Comparison of ENCODE assay signal across 10 cellular contexts in the genomic region with DNA sequence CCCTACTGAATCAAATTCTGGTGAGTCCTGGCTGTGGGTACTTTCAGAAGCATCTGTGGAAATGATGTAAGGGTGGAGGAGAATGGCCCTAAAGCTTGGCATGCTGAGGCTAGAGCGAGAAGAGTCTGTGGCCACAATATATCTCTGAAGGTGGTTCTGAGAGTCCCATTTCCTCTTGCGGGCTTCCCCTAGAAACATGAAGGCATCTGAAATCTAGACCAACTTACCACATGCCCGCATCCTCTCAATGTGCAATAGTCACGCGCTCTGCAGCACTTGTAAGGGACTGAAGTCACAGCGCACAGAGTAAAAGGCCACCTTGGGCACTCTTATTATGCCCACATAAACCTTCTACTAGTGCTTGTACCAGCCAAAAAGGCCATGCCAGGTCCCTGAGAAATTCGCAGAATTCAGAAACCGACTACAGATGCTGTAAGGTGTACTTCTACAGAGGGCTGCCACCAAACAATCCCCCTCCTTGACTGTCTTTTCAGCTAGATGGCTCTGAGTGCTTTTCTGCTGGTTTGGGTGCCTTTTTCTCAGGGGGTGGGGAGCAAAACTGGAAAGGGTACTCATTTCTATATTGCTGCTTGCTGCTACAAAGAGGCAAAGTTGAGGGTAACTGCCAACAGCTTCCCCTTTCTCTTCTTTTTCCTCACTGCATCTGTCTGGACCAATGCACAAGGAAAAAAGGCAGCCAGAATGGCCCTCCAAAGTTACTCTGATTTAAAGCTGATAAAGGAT.
DNase-seq lines count a peak whose midpoint lies in the region; ATAC-seq and TF ChIP-seq lines count a peak whose summit lies in the region.
"Had no signal": no experiment of that assay in that cellular context is flagged by ENCODE, and none has a peak within 500 bp of the region (broad histone marks: within the 10 kb centered on the region; RNA-seq: fewer than 3 reads in every experiment).

No MANE protein-coding gene starts in this region.

- no peak overlapping the region for H2BK15ac ChIP-seq in H9 (ENCODE audit: low read depth, low read length)

- H2BK120ac ChIP-seq in H9 (ENCODE audit: low read depth, low read length, poor library complexity, severe bottlenecking) = no peak overlapping the region

- peak; percentile 62 to 66 for ATAC-seq in CD4-positive, CD25-positive, alpha-beta regulatory T cell (ENCODE audit: low read depth in 2 of 2)
- ATAC-seq in GM18873 (IDR thresholded peaks at IDR 0.05; ENCODE audit: low FRiP score, unreplicated experiment) = peak; percentile 100
- peak; percentile 99 for ATAC-seq in HG02798 (IDR thresholded peaks at IDR 0.05; ENCODE audit: poor library complexity, unreplicated experiment)
- ATAC-seq: HepG2 had no signal

- peaks cover 0 to 8% (median 6%) of the 10 kb centered on the region in 4 donors for H3K4me1 Mint-ChIP-seq in CD4-positive, CD25-positive, alpha-beta regulatory T cell
- peaks cover 0 to 2% of the 10 kb centered on the region in 2 experiments; a peak in 1 of 4 replicates for H3K4me1 Mint-ChIP-seq in H9
- H3K4me1 Mint-ChIP-seq: nephron progenitor cell had no signal

- TF ChIP-seq CTCF in OCI-LY7 (conservative IDR thresholded peaks at IDR 0.05; ENCODE audit: low read length) (no peak), testis (IDR thresholded peaks at IDR 0.05) (no peak), H9 (conservative IDR thresholded peaks at IDR 0.05) (no peak)

- H3K36me3 ChIP-seq in CD4-positive, CD25-positive, alpha-beta regulatory T cell (ENCODE audit: control insufficient read depth, insufficient read depth, low read length) = peaks cover 3% of the 10 kb centered on the region
- H3K36me3 ChIP-seq in OCI-LY7 (ENCODE audit: insufficient read depth, low read length) = no peaks in the 10 kb centered on the region
- H3K36me3 ChIP-seq in testis (ENCODE audit: low read depth, missing control alignments) = no peaks in the 10 kb centered on the region

- H3K56ac ChIP-seq in H9 (ENCODE audit: insufficient read length, low read depth, low read length) = no peak overlapping the region

- H2AFZ ChIP-seq in OCI-LY7 (ENCODE audit: low read length) (no peak overlapping the region), H9 (ENCODE audit: low read length) (no peak overlapping the region)

- TF ChIP-seq POLR2A in testis (IDR thresholded peaks at IDR 0.05) = no peak

- H3K27me3 ChIP-seq in CD4-positive, CD25-positive, alpha-beta regulatory T cell (ENCODE audit: control insufficient read depth, insufficient read depth, low read length) = no peaks in the 10 kb centered on the region
- H3K27me3 ChIP-seq in testis (no peaks in the 10 kb centered on the region), H9 (ENCODE audit: insufficient read depth, low read length) (no peaks in the 10 kb centered on the region)

- H3K9me3 ChIP-seq in CD4-positive, CD25-positive, alpha-beta regulatory T cell (ENCODE audit: control insufficient read depth in 2 of 2, low read length in 2 of 2) = no peaks in the 10 kb centered on the region
- H3K9me3 ChIP-seq in OCI-LY7 (ENCODE audit: low read length) = no peaks in the 10 kb centered on the region
- H3K9me3 ChIP-seq in testis = no peaks in the 10 kb centered on the region
- H3K9me3 ChIP-seq in H9 (ENCODE audit: control insufficient read depth, low read depth, low read length) = no peaks in the 10 kb centered on the region

- H4K8ac ChIP-seq in H9 (replicated peaks; ENCODE audit: insufficient read length, low read depth, low read length) = no peak overlapping the region

- H3K27ac ChIP-seq in CD4-positive, CD25-positive, alpha-beta regulatory T cell (ENCODE audit: insufficient read depth, low read length, poor library complexity, severe bottlenecking) = no peak overlapping the region
- H3K27ac ChIP-seq in OCI-LY7 (ENCODE audit: low read depth, low read length, poor library complexity, severe bottlenecking) (no peak overlapping the region), testis (no peak overlapping the region), H9 (ENCODE audit: insufficient read length, low read depth, low read length) (no peak overlapping the region)

- H3K79me1 ChIP-seq in H9 (ENCODE audit: insufficient read depth, low read depth, low read length, poor library complexity, severe bottlenecking) = no peaks in the 10 kb centered on the region

- H3K4me2 ChIP-seq in OCI-LY7 (ENCODE audit: low read length) (no peak overlapping the region), H9 (ENCODE audit: insufficient read depth, insufficient read length, low read length) (no peak overlapping the region)

- no peak overlapping the region for H3K4me3 Mint-ChIP-seq in CD4-positive, CD25-positive, alpha-beta regulatory T cell
- H3K4me3 Mint-ChIP-seq in H9 = no peak overlapping the region
- H3K4me3 Mint-ChIP-seq: nephron progenitor cell had no signal

- H3K14ac ChIP-seq in H9 (ENCODE audit: insufficient read depth, low read length) = no peak overlapping the region

- H3K9me2 ChIP-seq in OCI-LY7 (ENCODE audit: insufficient read depth, low read length) = no peaks in the 10 kb centered on the region

- no peak overlapping the region for H3K4ac ChIP-seq in H9 (ENCODE audit: low read depth, low read length)

- POLR2A ChIA-PET in OCI-LY7 (lab: Charles Lee) = interaction anchor here (1.1 kb wide), 1 partner anchor 11 kb away, joined by 3 read pairs; no protein-coding TSS in a partner anchor

- no peaks in the 10 kb centered on the region for H3K27me3 Mint-ChIP-seq in CD4-positive, CD25-positive, alpha-beta regulatory T cell
- H3K27me3 Mint-ChIP-seq in H9 (ENCODE audit: low read depth) = no peaks in the 10 kb centered on the region

- DNase-seq in CD4-positive, CD25-positive, alpha-beta regulatory T cell = peak in 1 of 3 donors; percentile 61
- DNase-seq in OCI-LY7 (ENCODE audit: low spot score) = peak; percentile 8
- DNase-seq in cerebellum (ENCODE audit: low spot score) = no peak
- no peak for DNase-seq in NCI-H1436 (lab: John Stamatoyannopoulos, UW)
- no peak for DNase-seq in testis
- DNase-seq in H9 = no peak
- DNase-seq: nephron progenitor cell had no signal

- no peaks in the 10 kb centered on the region for H4K20me1 ChIP-seq in OCI-LY7 (ENCODE audit: insufficient read depth, low read length)
- H4K20me1 ChIP-seq in H9 (ENCODE audit: control insufficient read depth, insufficient read depth, insufficient read length) = no peaks in the 10 kb centered on the region

- H3K36me3 Mint-ChIP-seq in CD4-positive, CD25-positive, alpha-beta regulatory T cell = peaks cover 3% of the 10 kb centered on the region
- peaks cover 0 to 10% (median 0%) of the 10 kb centered on the region in 3 experiments; a peak in 2 of 7 replicates for H3K36me3 Mint-ChIP-seq in H9 (ENCODE audit: insufficient read depth in 1 of 3, low read depth in 3 of 3)

- H2BK12ac ChIP-seq in H9 (ENCODE audit: insufficient read length, low read depth, low read length) = no peak overlapping the region

- no peak overlapping the region for H2BK5ac ChIP-seq in H9 (ENCODE audit: insufficient read length, low read length)

- H3K79me2 ChIP-seq in OCI-LY7 (ENCODE audit: insufficient read depth, low read depth, low read length) = no peaks in the 10 kb centered on the region
- no peaks in the 10 kb centered on the region for H3K79me2 ChIP-seq in H9 (ENCODE audit: insufficient read depth, low read length)

- no peak overlapping the region for H3K4me3 ChIP-seq in CD4-positive, CD25-positive, alpha-beta regulatory T cell (ENCODE audit: low read depth, low read length)
- H3K4me3 ChIP-seq in OCI-LY7 (ENCODE audit: low read depth, low read length, poor library complexity, severe bottlenecking) (no peak overlapping the region), testis (no peak overlapping the region)

- WGBS in testis, 2 donors = 60 to 84% methylated on average over 8 of the region's 8 CpGs
- no CpG with 5 or more reads among the region's 8 CpGs for WGBS in H9 (ENCODE audit: extremely low coverage, insufficient read length, low lambda C conversion rate)

- H3T11ph ChIP-seq in H9 (ENCODE audit: low read length) = no peak overlapping the region

- H3K9ac ChIP-seq in H9 (ENCODE audit: extremely low read depth, insufficient read length, low read length) = no peak overlapping the region

- intact Hi-C loops in OCI-LY7 (cut with micrococcal nuclease; ENCODE audit: unreplicated experiment) (no loop called here), testis (cut with DNase I; ENCODE audit: low total_unique reads) (no loop called here)

- H4K5ac ChIP-seq in H9 (ENCODE audit: insufficient read length, low read depth, low read length) = no peak overlapping the region

- no peak overlapping the region for H3K18ac ChIP-seq in H9 (ENCODE audit: insufficient read length, low read depth, low read length)

- peaks cover 12% of the 10 kb centered on the region for H3K4me1 ChIP-seq in CD4-positive, CD25-positive, alpha-beta regulatory T cell (ENCODE audit: control insufficient read depth, insufficient read depth, low read length, poor library complexity, severe bottlenecking)
- H3K4me1 ChIP-seq in OCI-LY7 (ENCODE audit: insufficient read depth, low read length, poor library complexity, severe bottlenecking) (no peaks in the 10 kb centered on the region), testis (no peaks in the 10 kb centered on the region), H9 (ENCODE audit: insufficient read depth, low read length) (no peaks in the 10 kb centered on the region)

- H3K23me2 ChIP-seq in H9 (ENCODE audit: insufficient read length, low read depth, low read length, poor library complexity, severe bottlenecking) = no peaks in the 10 kb centered on the region

- CTCF ChIA-PET in OCI-LY7 (lab: Charles Lee; ENCODE audit: unreplicated experiment) = no interaction called here

- peaks cover 0 to 6% (median 3%) of the 10 kb centered on the region in 7 donors for H3K9me3 Mint-ChIP-seq in CD4-positive, CD25-positive, alpha-beta regulatory T cell
- peaks cover 7 to 8% of the 10 kb centered on the region in 2 experiments; a peak in 3 of 5 replicates for H3K9me3 Mint-ChIP-seq in H9

- H2BK20ac ChIP-seq in H9 (ENCODE audit: low read depth, low read length, poor library complexity, severe bottlenecking) = no peak overlapping the region

- no peak overlapping the region for H3K27ac Mint-ChIP-seq in CD4-positive, CD25-positive, alpha-beta regulatory T cell
- H3K27ac Mint-ChIP-seq in H9 = no peak overlapping the region; a peak in 1 of 7 replicates
- H3K27ac Mint-ChIP-seq: nephron progenitor cell had no signal

- H2AK5ac ChIP-seq in H9 (ENCODE audit: insufficient read length, low read length) = no peak overlapping the region

- BruUV-seq in OCI-LY7 (replicated peaks; lab: Mats Ljungman, UMichigan) = no TSS peak

- no peak overlapping the region for H3K23ac ChIP-seq in H9 (ENCODE audit: insufficient read length, low read depth, low read length)

- no peak overlapping the region for H4K91ac ChIP-seq in H9 (ENCODE audit: insufficient read length, low read depth, low read length)
